In the genomic region with DNA sequence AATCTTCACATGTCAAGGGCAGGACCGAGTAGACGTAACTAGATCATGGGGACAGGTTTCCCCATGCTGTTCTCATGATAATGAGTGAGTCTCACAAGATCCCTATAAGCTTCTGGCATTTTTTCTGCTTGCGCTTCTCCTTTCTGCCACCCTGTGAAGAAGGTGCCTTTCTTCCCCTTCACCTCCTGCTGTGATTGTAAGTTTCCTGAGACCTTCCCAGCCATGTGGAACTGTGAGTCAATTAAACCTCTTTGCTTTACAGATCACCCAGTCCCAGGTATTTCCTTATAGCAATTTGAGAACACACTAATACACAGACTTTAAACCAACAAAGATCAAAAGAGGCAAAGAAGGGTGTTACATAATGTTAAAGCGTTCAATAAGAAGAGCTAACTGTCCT, we compare ENCODE assay signal across 22 cellular contexts.
DNase-seq lines count a peak whose midpoint lies in the region; ATAC-seq and TF ChIP-seq lines count a peak whose summit lies in the region.
"Had no signal": no experiment of that assay in that cellular context is flagged by ENCODE, and none has a peak within 500 bp of the region (broad histone marks: within the 10 kb centered on the region; RNA-seq: fewer than 3 reads in every experiment).

No MANE protein-coding gene starts in this region.

- H3K9ac ChIP-seq in endodermal cell (ENCODE audit: extremely low read depth, low read length, poor library complexity, severe bottlenecking): no peak overlapping the region
- H3K9ac ChIP-seq: BLaER1 had no signal

- no peak overlapping the region for H3K27ac Mint-ChIP-seq in endodermal cell
- H3K27ac Mint-ChIP-seq: CD14-positive monocyte; CD4-positive, alpha-beta memory T cell; CD4-positive, CD25-positive, alpha-beta regulatory T cell; CD8-positive, alpha-beta memory T cell had no signal

- H3K27me3 Mint-ChIP-seq in endodermal cell (ENCODE audit: insufficient read depth): no peaks in the 10 kb centered on the region
- H3K27me3 Mint-ChIP-seq: CD4-positive, alpha-beta memory T cell; CD4-positive, CD25-positive, alpha-beta regulatory T cell; CD8-positive, alpha-beta memory T cell had no signal

- peaks cover 3% of the 10 kb centered on the region for H3K36me3 Mint-ChIP-seq in endodermal cell (ENCODE audit: low read depth)
- H3K36me3 Mint-ChIP-seq: CD14-positive monocyte; CD4-positive, alpha-beta memory T cell; CD4-positive, CD25-positive, alpha-beta regulatory T cell had no signal

- H3K4me1 ChIP-seq in endodermal cell (ENCODE audit: control insufficient read depth, insufficient read depth, low read length) (no peaks in the 10 kb centered on the region), gastroesophageal sphincter (peaks cover 0 to 12% (median 3%) of the 10 kb centered on the region in 3 donors)
- H3K4me1 ChIP-seq: BE2C, BLaER1 had no signal

- H3K4me3 ChIP-seq in endodermal cell (ENCODE audit: low read length) (peak overlapping the region; percentile 3), gastroesophageal sphincter (no peak overlapping the region)
- H3K4me3 ChIP-seq: BLaER1 had no signal

- peak; percentile 52; the same call in 1 of the 2 replicates for TF ChIP-seq EP300 in Ishikawa (IDR thresholded peaks at IDR 0.05; ENCODE audit: borderline replicate concordance)
- TF ChIP-seq EP300 in gastroesophageal sphincter (IDR thresholded peaks at IDR 0.05): no peak

- no peak for TF ChIP-seq POLR2A in gastroesophageal sphincter (IDR thresholded peaks at IDR 0.05)

- no peak overlapping the region for H3K4me3 Mint-ChIP-seq in endodermal cell
- H3K4me3 Mint-ChIP-seq: CD14-positive monocyte; CD4-positive, alpha-beta memory T cell; CD4-positive, CD25-positive, alpha-beta regulatory T cell; CD8-positive, alpha-beta memory T cell had no signal

- H3K9me3 ChIP-seq in endodermal cell (ENCODE audit: control insufficient read depth, low read length) (peaks cover 19% of the 10 kb centered on the region), gastroesophageal sphincter (peaks cover 0 to 27% (median 0%) of the 10 kb centered on the region in 3 donors)
- H3K9me3 ChIP-seq: BE2C had no signal

- TF ChIP-seq RAD21 in Ishikawa (IDR thresholded peaks at IDR 0.05; ENCODE audit: low read depth): no peak

- H3K9me3 Mint-ChIP-seq in endodermal cell: peaks cover 31% of the 10 kb centered on the region

- DNase-seq in endodermal cell (peak; percentile 47), KG1 (lab: John Stamatoyannopoulos, UW) (no peak)
- no peak for DNase-seq in stimulated activated CD4-positive, alpha-beta T cell treated with anti-CD3 and anti-CD28 coated beads, Interleukin-2, amount 100 ng/mL, for 24 hours
- DNase-seq: 8988T; ACHN; BE2C; C1 segment of cervical spinal cord; CD4-positive, alpha-beta memory T cell; CD4-positive, CD25-positive, alpha-beta regulatory T cell; CD8-positive, alpha-beta memory T cell; COR-L47; DMS 273 treated with DMSO at 0.1 percent for 48 hours; DMS153; DMS53; DMS79; DND-41; EL; GDM1 had no signal

- H3K27me3 ChIP-seq in endodermal cell (ENCODE audit: control insufficient read depth, insufficient read depth, low read length, poor library complexity, severe bottlenecking): no peaks in the 10 kb centered on the region
- H3K27me3 ChIP-seq in gastroesophageal sphincter: no peaks in the 10 kb centered on the region
- H3K27me3 ChIP-seq: BE2C, BLaER1 had no signal

- no peaks in the 10 kb centered on the region for H3K36me3 ChIP-seq in endodermal cell (ENCODE audit: control insufficient read depth, insufficient read depth, low read length)
- H3K36me3 ChIP-seq in gastroesophageal sphincter: no peaks in the 10 kb centered on the region
- H3K36me3 ChIP-seq: BE2C, BLaER1 had no signal

- ATAC-seq in gastroesophageal sphincter: no peak

- H3K27ac ChIP-seq in endodermal cell (ENCODE audit: low read depth, low read length) (no peak overlapping the region), gastroesophageal sphincter (no peak overlapping the region)
- H3K27ac ChIP-seq: BLaER1 had no signal

- no peaks in the 10 kb centered on the region for H3K4me1 Mint-ChIP-seq in endodermal cell
- H3K4me1 Mint-ChIP-seq: CD14-positive monocyte; CD4-positive, alpha-beta memory T cell; CD4-positive, CD25-positive, alpha-beta regulatory T cell; CD8-positive, alpha-beta memory T cell had no signal

- WGBS in endodermal cell (ENCODE audit: insufficient coverage in 1 of 2, insufficient read length in 1 of 2), 2 experiments: 91 to 100% methylated on average over 2 to 4 of the region's 4 CpGs
- 97 to 100% methylated on average over 1 to 4 of the region's 4 CpGs for WGBS in gastroesophageal sphincter (ENCODE audit: low coverage in 1 of 2), 2 donors

- TF ChIP-seq CTCF in endodermal cell (conservative IDR thresholded peaks at IDR 0.05): no peak
- no peak for TF ChIP-seq CTCF in gastroesophageal sphincter (IDR thresholded peaks at IDR 0.05)

TF ChIP-seq in Ishikawa, 13 proteins besides CTCF, POLR2A, EP300 and RAD21:
- TF ChIP-seq TEAD4 (IDR thresholded peaks at IDR 0.05) (0 out of 2 replicates have a peak, but pooled peaks have one; percentile 24), TCF12 (IDR thresholded peaks at IDR 0.05; ENCODE audit: low read depth) (no peak), FOXM1 (IDR thresholded peaks at IDR 0.05; ENCODE audit: borderline replicate concordance, low read depth) (no peak), YY1 (IDR thresholded peaks at IDR 0.05; ENCODE audit: low read depth) (no peak), ZBTB7A (IDR thresholded peaks at IDR 0.05; ENCODE audit: low read depth) (no peak)
